Comparison of ENCODE assay signal across 20 cellular contexts in genomic region chr12:54937376-54937775, GRCh38. TPM values are rescaled to one million over a fixed set of nuclear protein-coding genes. Genes with fewer than 3 reads are reported as not detected.
"Had no signal": no experiment of that assay in that cellular context is flagged by ENCODE, and none has a peak within 500 bp of the region (broad histone marks: within the 10 kb centered on the region; RNA-seq: fewer than 3 reads in every experiment).

No MANE protein-coding gene starts in this region.

- H3K36me3 ChIP-seq: ascending aorta, suprapubic skin had no signal

- H3K4me3 Mint-ChIP-seq: activated T-cell treated with anti-CD3 and anti-CD28 coated beads, Interleukin-2, amount 50 U/mL, for 4 hours; nephron progenitor cell; type B pancreatic cell had no signal

- H3K36me3 Mint-ChIP-seq: type B pancreatic cell had no signal

- H3K27ac ChIP-seq: ascending aorta, suprapubic skin had no signal

- DNase-seq: activated CD4-positive, alpha-beta T cell treated with anti-CD3 and anti-CD28 coated beads, Interleukin-2, amount 50 U/mL, for 4 hours; activated gamma-delta T cell treated with Interleukin-2 at 50 U/mL for 16 hours; activated T-cell treated with anti-CD3 and anti-CD28 coated beads, Interleukin-2, amount 50 U/mL, for 4 hours; foreskin melanocyte; kidney glomerular epithelial cell; nephron progenitor cell; occipital lobe; right cardiac atrium; stimulated activated CD4-positive, alpha-beta T cell treated with anti-CD3 and anti-CD28 coated beads, Interleukin-15, amount 100 ng/mL, for 24 hours; stimulated activated CD4-positive, alpha-beta T cell treated with anti-CD3 and anti-CD28 coated beads, Interleukin-4, amount 100 ng/mL, for 1 hour; stimulated activated naive CD4-positive, alpha-beta T cell; T-helper 1 cell; T1000 had no signal

- H3K9me3 Mint-ChIP-seq: type B pancreatic cell had no signal

- H3K4me3 ChIP-seq: ascending aorta, skin epidermis, suprapubic skin had no signal

- ATAC-seq: activated CD4-positive, CD25-positive, alpha-beta regulatory T cell treated with anti-CD3 and anti-CD28 coated beads, Interleukin-2, amount 50 U/mL, for 24 hours; activated T-cell treated with anti-CD3 and anti-CD28 coated beads, Interleukin-2, amount 50 U/mL, for 4 hours; right cardiac atrium; SK-N-SH treated with all-trans-retinoic acid at 6 μM for 48 hours had no signal

- H3K27ac Mint-ChIP-seq: nephron progenitor cell, type B pancreatic cell had no signal

- FAIRE-seq: endometrium had no signal

- H3K4me1 ChIP-seq: ascending aorta had no signal

- H3K9me3 ChIP-seq: ascending aorta, suprapubic skin had no signal

- H3K27me3 ChIP-seq: ascending aorta, suprapubic skin had no signal

RNA-seq across cellular contexts. Expression of gene TESPA1, which starts 47.2 kb away (rescaled TPM):
- total RNA-seq: ascending aorta, occipital lobe had no signal
